Comparison of ENCODE assay signal across 12 cellular contexts in the genomic region with DNA sequence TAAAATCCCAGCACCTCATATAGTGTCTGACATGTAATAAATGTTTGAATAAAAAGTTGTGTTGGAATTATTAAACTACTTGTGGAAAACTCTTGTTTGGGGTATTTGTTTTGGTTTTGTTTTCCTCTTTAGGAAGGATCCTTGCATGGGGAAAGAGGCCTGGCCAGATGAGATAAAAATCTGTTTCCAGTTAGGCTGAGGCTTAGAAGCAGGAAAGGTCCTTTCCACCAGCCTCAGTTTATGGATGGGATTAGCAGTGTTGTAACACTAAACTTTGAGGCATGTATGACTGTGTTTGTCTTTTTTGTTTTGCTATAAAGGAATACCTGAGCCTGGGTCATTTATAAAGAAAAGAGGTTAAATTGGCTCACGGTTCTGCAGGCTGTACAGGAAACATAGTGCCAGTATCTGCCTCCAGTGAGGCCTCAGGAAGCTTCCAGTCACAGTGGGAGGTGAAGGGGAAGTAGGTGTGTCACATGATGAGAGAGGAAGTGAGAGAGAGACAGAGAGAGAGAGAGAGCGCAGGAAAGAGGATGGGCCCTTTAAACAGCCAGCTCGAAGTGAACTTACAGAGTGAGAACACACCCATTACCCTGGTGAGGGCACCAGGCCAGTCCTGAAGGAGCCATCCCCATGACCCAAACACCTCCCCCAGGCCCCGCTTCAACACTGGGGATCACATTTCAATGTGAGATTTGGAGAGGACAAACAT. TPM values are rescaled to one million over a fixed set of nuclear protein-coding genes. Genes with fewer than 3 reads are reported as not detected.
DNase-seq lines count a peak whose midpoint lies in the region; ATAC-seq and TF ChIP-seq lines count a peak whose summit lies in the region.
"Had no signal": no experiment of that assay in that cellular context is flagged by ENCODE, and none has a peak within 500 bp of the region (broad histone marks: within the 10 kb centered on the region; RNA-seq: fewer than 3 reads in every experiment).

No MANE protein-coding gene starts in this region.

- peaks cover 7 to 11% of the 10 kb centered on the region in 2 donors for H3K9me3 Mint-ChIP-seq in stimulated activated naive CD8-positive, alpha-beta T cell treated with anti-CD3 and anti-CD28 coated beads, Interleukin-15, amount 100 ng/mL, for 72 hours
- H3K9me3 Mint-ChIP-seq in activated T-helper 17 cell treated with anti-CD3 and anti-CD28 coated beads, Interleukin-2, amount 50 U/mL, for 72 hours, result peaks cover 4% of the 10 kb centered on the region
- H3K9me3 Mint-ChIP-seq in type B pancreatic cell, result peaks cover 4% of the 10 kb centered on the region

- no peak for ATAC-seq in stimulated activated naive CD8-positive, alpha-beta T cell treated with anti-CD3 and anti-CD28 coated beads, Interleukin-15, amount 100 ng/mL, for 72 hours
- no peak for ATAC-seq in stimulated activated naive CD8-positive, alpha-beta T cell treated with anti-CD3 and anti-CD28 coated beads, Interleukin-15, Interleukin-2, amounts not matched to agents 100 U/mL and 50 U/mL, for 24 hours
- ATAC-seq in activated T-helper 17 cell treated with anti-CD3 and anti-CD28 coated beads, Interleukin-2, amount 50 U/mL, for 72 hours (replicated peaks), result no peak
- no peak for ATAC-seq in GM21447 (IDR thresholded peaks at IDR 0.05; ENCODE audit: unreplicated experiment)

- peak overlapping the region; percentile 38 to 46 for H3K4me3 Mint-ChIP-seq in stimulated activated naive CD8-positive, alpha-beta T cell treated with anti-CD3 and anti-CD28 coated beads, Interleukin-15, amount 100 ng/mL, for 72 hours
- H3K4me3 Mint-ChIP-seq in activated T-helper 17 cell treated with anti-CD3 and anti-CD28 coated beads, Interleukin-2, amount 50 U/mL, for 72 hours, result no peak overlapping the region
- no peak overlapping the region for H3K4me3 Mint-ChIP-seq in type B pancreatic cell
- H3K4me3 Mint-ChIP-seq: dendritic cell treated with granulocyte-macrophage colony-stimulating factor and Interleukin-4, amounts not matched to agents 40 ng/mL and 50 ng/mL, for 4 days had no signal

- peaks cover 3 to 62% (median 32%) of the 10 kb centered on the region in 4 donors for H3K4me1 ChIP-seq in liver (ENCODE audit: control insufficient read depth in 4 of 4, insufficient read depth in 4 of 4, low read length in 3 of 4)

- H3K9me3 ChIP-seq in liver (ENCODE audit: control insufficient read depth in 4 of 4, low read length in 3 of 4), result no peaks in the 10 kb centered on the region
- H3K9me3 ChIP-seq: thoracic aorta had no signal

- peak overlapping the region; percentile 33 to 83 for H3K9ac ChIP-seq in liver (ENCODE audit: low read depth in 1 of 2, low read length in 2 of 2)

- no peak for DNase-seq in stimulated activated naive CD8-positive, alpha-beta T cell treated with anti-CD3 and anti-CD28 coated beads, Interleukin-15, amount 100 ng/mL, for 72 hours
- DNase-seq in stimulated activated naive CD8-positive, alpha-beta T cell treated with anti-CD3 and anti-CD28 coated beads, Interleukin-15, Interleukin-2, amounts not matched to agents 100 U/mL and 50 U/mL, for 24 hours, result no peak
- DNase-seq in type B pancreatic cell (ENCODE audit: extremely low spot score, unreplicated experiment), result no peak
- no peak for DNase-seq in ureter (ENCODE audit: low spot score)
- DNase-seq in iPS-NIHi11 (ENCODE audit: low spot score), result no peak
- DNase-seq: DMS79, NCI-H1092 had no signal

- H3K27ac Mint-ChIP-seq in stimulated activated naive CD8-positive, alpha-beta T cell treated with anti-CD3 and anti-CD28 coated beads, Interleukin-15, amount 100 ng/mL, for 72 hours, result peak overlapping the region in 1 of 2 donors; percentile 80
- H3K27ac Mint-ChIP-seq in activated T-helper 17 cell treated with anti-CD3 and anti-CD28 coated beads, Interleukin-2, amount 50 U/mL, for 72 hours, result peak overlapping the region; percentile 17
- peak overlapping the region; percentile 66 for H3K27ac Mint-ChIP-seq in type B pancreatic cell
- H3K27ac Mint-ChIP-seq: dendritic cell treated with granulocyte-macrophage colony-stimulating factor and Interleukin-4, amounts not matched to agents 40 ng/mL and 50 ng/mL, for 4 days had no signal

- TF ChIP-seq CTCF in liver (IDR thresholded peaks at IDR 0.05; ENCODE audit: low read depth, low read length, missing input control) (no peak), type B pancreatic cell (conservative IDR thresholded peaks at IDR 0.05) (no peak)

- H3K4me3 ChIP-seq in liver (ENCODE audit: low read depth in 1 of 3, low read length in 3 of 3), result peak overlapping the region in 1 of 3 donors; percentile 4
- H3K4me3 ChIP-seq: thoracic aorta had no signal

- peak overlapping the region; percentile 97 to 100 for H3K27ac ChIP-seq in liver (ENCODE audit: low read depth in 1 of 2, low read length in 2 of 2)
- H3K27ac ChIP-seq: thoracic aorta had no signal

- 29% methylated on average over 4 of the region's 4 CpGs for WGBS in liver

- no peaks in the 10 kb centered on the region for H3K36me3 Mint-ChIP-seq in activated T-helper 17 cell treated with anti-CD3 and anti-CD28 coated beads, Interleukin-2, amount 50 U/mL, for 72 hours (ENCODE audit: low read depth)
- H3K36me3 Mint-ChIP-seq in type B pancreatic cell, result no peaks in the 10 kb centered on the region

- H3K4me1 Mint-ChIP-seq in stimulated activated naive CD8-positive, alpha-beta T cell treated with anti-CD3 and anti-CD28 coated beads, Interleukin-15, amount 100 ng/mL, for 72 hours, result peaks cover 65% of the 10 kb centered on the region
- H3K4me1 Mint-ChIP-seq in activated T-helper 17 cell treated with anti-CD3 and anti-CD28 coated beads, Interleukin-2, amount 50 U/mL, for 72 hours, result no peaks in the 10 kb centered on the region
- peaks cover 18% of the 10 kb centered on the region for H3K4me1 Mint-ChIP-seq in type B pancreatic cell (ENCODE audit: unreplicated experiment)

- TF ChIP-seq RAD21 in liver (IDR thresholded peaks at IDR 0.05), result peak in 1 of 2 donors; percentile 34

- no peaks in the 10 kb centered on the region for H3K36me3 ChIP-seq in liver (ENCODE audit: control insufficient read depth in 4 of 4, insufficient read depth in 3 of 4, low read depth in 1 of 4, low read length in 3 of 4)
- H3K36me3 ChIP-seq: thoracic aorta had no signal

- no peaks in the 10 kb centered on the region for H3K27me3 ChIP-seq in liver (ENCODE audit: control insufficient read depth in 4 of 4, insufficient read depth in 4 of 4, low read length in 3 of 4)

- no peaks in the 10 kb centered on the region for H3K27me3 Mint-ChIP-seq in stimulated activated naive CD8-positive, alpha-beta T cell treated with anti-CD3 and anti-CD28 coated beads, Interleukin-15, amount 100 ng/mL, for 72 hours
- no peaks in the 10 kb centered on the region for H3K27me3 Mint-ChIP-seq in activated T-helper 17 cell treated with anti-CD3 and anti-CD28 coated beads, Interleukin-2, amount 50 U/mL, for 72 hours
- H3K27me3 Mint-ChIP-seq in type B pancreatic cell, result no peaks in the 10 kb centered on the region
- H3K27me3 Mint-ChIP-seq: dendritic cell treated with granulocyte-macrophage colony-stimulating factor and Interleukin-4, amounts not matched to agents 40 ng/mL and 50 ng/mL, for 4 days had no signal

TF ChIP-seq in liver, 16 proteins besides CTCF, POLR2A, EP300 and RAD21 (continues in another document):
- TF ChIP-seq TAF1 (conservative IDR thresholded peaks at IDR 0.05), result no peak
- no peak for TF ChIP-seq HNF4G (IDR thresholded peaks at IDR 0.05)
- no peak for TF ChIP-seq NR2F2 (IDR thresholded peaks at IDR 0.05)
- TF ChIP-seq HNF4A (conservative IDR thresholded peaks at IDR 0.05), result peak in 1 of 2 donors; percentile 49
- TF ChIP-seq, protein P1, sequence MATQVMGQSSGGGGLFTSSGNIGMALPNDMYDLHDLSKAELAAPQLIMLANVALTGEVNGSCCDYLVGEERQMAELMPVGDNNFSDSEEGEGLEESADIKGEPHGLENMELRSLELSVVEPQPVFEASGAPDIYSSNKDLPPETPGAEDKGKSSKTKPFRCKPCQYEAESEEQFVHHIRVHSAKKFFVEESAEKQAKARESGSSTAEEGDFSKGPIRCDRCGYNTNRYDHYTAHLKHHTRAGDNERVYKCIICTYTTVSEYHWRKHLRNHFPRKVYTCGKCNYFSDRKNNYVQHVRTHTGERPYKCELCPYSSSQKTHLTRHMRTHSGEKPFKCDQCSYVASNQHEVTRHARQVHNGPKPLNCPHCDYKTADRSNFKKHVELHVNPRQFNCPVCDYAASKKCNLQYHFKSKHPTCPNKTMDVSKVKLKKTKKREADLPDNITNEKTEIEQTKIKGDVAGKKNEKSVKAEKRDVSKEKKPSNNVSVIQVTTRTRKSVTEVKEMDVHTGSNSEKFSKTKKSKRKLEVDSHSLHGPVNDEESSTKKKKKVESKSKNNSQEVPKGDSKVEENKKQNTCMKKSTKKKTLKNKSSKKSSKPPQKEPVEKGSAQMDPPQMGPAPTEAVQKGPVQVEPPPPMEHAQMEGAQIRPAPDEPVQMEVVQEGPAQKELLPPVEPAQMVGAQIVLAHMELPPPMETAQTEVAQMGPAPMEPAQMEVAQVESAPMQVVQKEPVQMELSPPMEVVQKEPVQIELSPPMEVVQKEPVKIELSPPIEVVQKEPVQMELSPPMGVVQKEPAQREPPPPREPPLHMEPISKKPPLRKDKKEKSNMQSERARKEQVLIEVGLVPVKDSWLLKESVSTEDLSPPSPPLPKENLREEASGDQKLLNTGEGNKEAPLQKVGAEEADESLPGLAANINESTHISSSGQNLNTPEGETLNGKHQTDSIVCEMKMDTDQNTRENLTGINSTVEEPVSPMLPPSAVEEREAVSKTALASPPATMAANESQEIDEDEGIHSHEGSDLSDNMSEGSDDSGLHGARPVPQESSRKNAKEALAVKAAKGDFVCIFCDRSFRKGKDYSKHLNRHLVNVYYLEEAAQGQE (IDR thresholded peaks at IDR 0.05), result no peak
- TF ChIP-seq, protein P2, sequence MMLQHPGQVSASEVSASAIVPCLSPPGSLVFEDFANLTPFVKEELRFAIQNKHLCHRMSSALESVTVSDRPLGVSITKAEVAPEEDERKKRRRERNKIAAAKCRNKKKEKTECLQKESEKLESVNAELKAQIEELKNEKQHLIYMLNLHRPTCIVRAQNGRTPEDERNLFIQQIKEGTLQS (IDR thresholded peaks at IDR 0.05), result no peak
- TF ChIP-seq FOXA2 (IDR thresholded peaks at IDR 0.05), result no peak
- no peak for TF ChIP-seq JUND (IDR thresholded peaks at IDR 0.05)
- TF ChIP-seq GABPA (IDR thresholded peaks at IDR 0.05 in 1 of 2, conservative IDR thresholded peaks at IDR 0.05 in 1 of 2), result peak in 1 of 2 donors; percentile 53
- no peak for TF ChIP-seq SP1 (IDR thresholded peaks at IDR 0.05)

RNA-seq across cellular contexts. Expression of gene SPATA13, which starts 21.6 kb away (rescaled TPM):
- total RNA-seq in activated T-helper 17 cell treated with anti-CD3 and anti-CD28 coated beads, Interleukin-2, amount 50 U/mL, for 72 hours, result 10 to 100 TPM; 43.1 to 56.5 TPM
- total RNA-seq in liver (10 to 100 TPM; 16.7 to 57.6 TPM), type B pancreatic cell (ENCODE audit: low replicate concordance) (15.2 and 22.0 TPM in 2 replicates), ureter (19.0 TPM)
- polyA plus RNA-seq in liver, result 10 to 100 TPM in 1 of 2 donors, 1 to 10 TPM in 1; 10.0 to 24.1 TPM

Comparison
In these comparisons a context has a peak if more than half of its experiments do, and no peak if none do; other contexts are left out.
1. H3K4me3 Mint-ChIP-seq: peak in stimulated activated naive CD8-positive, alpha-beta T cell treated with anti-CD3 and anti-CD28 coated beads, Interleukin-15, amount 100 ng/mL, for 72 hours (2 of 2); none in activated T-helper 17 cell treated with anti-CD3 and anti-CD28 coated beads, Interleukin-2, amount 50 U/mL, for 72 hours (single experiment) and type B pancreatic cell (single experiment).